8 cellular contexts compared by ENCODE assay signal in the genomic region with DNA sequence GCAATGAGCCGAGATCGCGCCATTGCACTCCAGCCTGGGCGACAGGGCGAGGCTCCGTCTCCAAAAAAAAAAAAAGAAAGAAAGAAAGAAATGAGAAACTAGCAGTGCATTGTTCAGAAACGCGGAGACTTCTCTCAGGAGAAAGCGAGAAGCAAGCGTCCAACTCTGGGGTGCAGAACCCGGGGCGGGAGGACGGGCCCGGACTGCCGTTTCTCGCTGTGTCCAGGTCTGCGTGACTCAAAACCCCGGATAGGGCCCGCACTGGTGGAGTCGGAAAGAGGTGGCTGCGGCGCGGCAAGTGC. TPM values are rescaled to one million over a fixed set of nuclear protein-coding genes. Genes with fewer than 3 reads are reported as not detected.
DNase-seq lines count a peak whose midpoint lies in the region; ATAC-seq and TF ChIP-seq lines count a peak whose summit lies in the region.

No MANE protein-coding gene starts in this region.

- H3K4me1 Mint-ChIP-seq in T-cell, result peaks cover 28 to 34% (median 29%) of the 10 kb centered on the region in 3 donors

- no peaks in the 10 kb centered on the region for H3K27me3 Mint-ChIP-seq in T-cell

- ATAC-seq in T-cell (replicated peaks in 1 of 4), result peak in 1 of 4 experiments; percentile 0
- ATAC-seq in HG02678 (IDR thresholded peaks at IDR 0.05; ENCODE audit: unreplicated experiment), result no peak

- H3K27ac Mint-ChIP-seq in T-cell, result peak overlapping the region; percentile 94 to 98

- H3K4me3 Mint-ChIP-seq in T-cell, result peak overlapping the region; percentile 90 to 95 (median 92)

- TF ChIP-seq CTCF in fibroblast of pulmonary artery (IDR thresholded peaks at IDR 0.05; ENCODE audit: low read length, missing control alignments) (no peak), retinal pigment epithelial cell (conservative IDR thresholded peaks at IDR 0.05; ENCODE audit: low read depth, low read length) (no peak)

- H3K4me3 ChIP-seq in GM08714 (ENCODE audit: low read length) (peak overlapping the region; percentile 74), fibroblast of pulmonary artery (replicated peaks; ENCODE audit: low read depth, low read length) (peak overlapping the region; percentile 91), retinal pigment epithelial cell (ENCODE audit: low read length) (peak overlapping the region; percentile 85)

- peaks cover 4% of the 10 kb centered on the region for H3K36me3 Mint-ChIP-seq in T-cell

- DNase-seq in T-cell (no peak), fibroblast of pulmonary artery (ENCODE audit: low read depth) (no peak), retinal pigment epithelial cell (ENCODE audit: low read depth) (no peak), hepatic stellate cell (ENCODE audit: low spot score) (no peak), NCI-H748 treated with DMSO at 0.1 percent for 48 hours (lab: John Stamatoyannopoulos, UW) (no peak), kidney tubule cell (ENCODE audit: low spot score) (no peak)

- H3K9me3 Mint-ChIP-seq in T-cell, result no peaks in the 10 kb centered on the region

- POLR2A ChIA-PET in T-cell (lab: Charles Lee), result interaction anchor here in 1 of 2 donors (1.0 to 2.4 kb wide), 3 partner anchors 15 to 37 kb away, joined by 3 to 16 read pairs (median 3); no protein-coding TSS in a partner anchor

- CTCF ChIA-PET in T-cell (lab: Charles Lee), result interaction anchor here in 1 of 2 donors (0.6 kb wide), 2 partner anchors 25 to 111 kb away, joined by 3 to 4 read pairs; no protein-coding TSS in a partner anchor

RNA-seq across cellular contexts. Expression of a gene that starts 0.4 kb away (rescaled TPM):
- total RNA-seq in T-cell, result 100 to 1,000 TPM in 3 of 5 donors, 10 to 100 TPM in 2; 68.9 to 105 (median 103) TPM

RNA-seq across cellular contexts. Expression of a gene that starts 15.0 kb away (rescaled TPM):
- total RNA-seq in T-cell, result 1 to 10 TPM; 2.1 to 6.3 (median 5.9) TPM

RNA-seq across cellular contexts. Expression of a gene that starts 17.1 kb away (rescaled TPM):
- 10 to 100 TPM in 1 of 5 donors, 1 to 10 TPM in 4; 4.8 to 11.2 (median 6.8) TPM for total RNA-seq in T-cell

RNA-seq across cellular contexts. Expression of a gene that starts 40.2 kb away (rescaled TPM):
- total RNA-seq in T-cell, result 100 to 1,000 TPM; 112 to 135 (median 134) TPM

RNA-seq across cellular contexts. Expression of a gene that starts 43.9 kb away (rescaled TPM):
- 10 to 100 TPM; 38.0 to 54.3 (median 43.7) TPM for total RNA-seq in T-cell
